ENCODE assay signal across 8 cellular contexts in the genomic region with DNA sequence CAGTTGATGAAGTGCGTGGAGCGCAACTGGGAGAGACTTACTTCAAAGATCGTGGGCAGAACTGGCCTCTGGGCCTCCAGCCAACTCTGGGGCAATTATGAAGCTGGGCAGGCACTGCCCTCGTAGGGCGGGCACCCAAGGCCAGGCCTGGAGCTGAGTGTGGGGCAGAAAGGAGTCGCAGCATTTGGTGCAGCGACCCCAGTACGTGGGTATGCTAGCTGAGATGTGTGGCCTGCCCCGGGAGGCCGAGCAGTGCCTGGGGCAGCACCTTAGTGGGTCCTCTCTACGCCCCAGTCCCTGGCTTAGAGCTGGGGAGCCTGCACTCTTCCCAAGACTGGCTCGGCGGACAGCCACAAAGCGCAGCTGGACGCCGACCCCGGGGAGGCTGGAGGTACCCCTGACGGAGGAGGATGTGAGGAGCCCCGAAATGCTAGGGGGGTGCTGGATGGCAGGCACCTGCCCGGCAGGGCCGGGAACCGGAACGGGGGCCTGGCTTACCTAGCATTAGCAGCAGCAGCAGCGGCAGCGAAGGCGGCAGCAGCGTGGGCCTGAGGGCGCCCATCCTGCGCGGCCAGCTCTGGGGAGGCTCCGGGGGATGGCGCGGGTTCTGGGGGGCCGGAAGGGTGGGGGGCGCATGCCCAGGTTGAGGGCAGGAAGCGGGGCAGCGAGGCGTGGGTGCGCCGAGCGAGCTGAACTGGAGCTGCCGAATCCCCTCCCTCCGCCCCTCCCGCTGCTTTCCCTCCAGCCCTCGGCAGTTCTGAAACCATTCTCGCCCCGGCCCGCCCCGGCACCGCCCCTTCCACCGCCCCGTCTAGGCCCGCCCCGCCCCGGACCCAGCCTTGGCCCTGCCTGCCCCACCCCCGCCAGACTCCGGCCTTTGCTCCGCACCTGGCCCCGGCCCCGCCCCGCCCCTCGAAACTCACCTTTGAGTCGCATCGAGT. TPM values are rescaled to one million over a fixed set of nuclear protein-coding genes. Genes with fewer than 3 reads are reported as not detected.
A peak's percentile ranks its signal among the peaks of the same experiment; 100 is the strongest.
DNase-seq lines count a peak whose midpoint lies in the region; ATAC-seq and TF ChIP-seq lines count a peak whose summit lies in the region.

A gene with protein sequence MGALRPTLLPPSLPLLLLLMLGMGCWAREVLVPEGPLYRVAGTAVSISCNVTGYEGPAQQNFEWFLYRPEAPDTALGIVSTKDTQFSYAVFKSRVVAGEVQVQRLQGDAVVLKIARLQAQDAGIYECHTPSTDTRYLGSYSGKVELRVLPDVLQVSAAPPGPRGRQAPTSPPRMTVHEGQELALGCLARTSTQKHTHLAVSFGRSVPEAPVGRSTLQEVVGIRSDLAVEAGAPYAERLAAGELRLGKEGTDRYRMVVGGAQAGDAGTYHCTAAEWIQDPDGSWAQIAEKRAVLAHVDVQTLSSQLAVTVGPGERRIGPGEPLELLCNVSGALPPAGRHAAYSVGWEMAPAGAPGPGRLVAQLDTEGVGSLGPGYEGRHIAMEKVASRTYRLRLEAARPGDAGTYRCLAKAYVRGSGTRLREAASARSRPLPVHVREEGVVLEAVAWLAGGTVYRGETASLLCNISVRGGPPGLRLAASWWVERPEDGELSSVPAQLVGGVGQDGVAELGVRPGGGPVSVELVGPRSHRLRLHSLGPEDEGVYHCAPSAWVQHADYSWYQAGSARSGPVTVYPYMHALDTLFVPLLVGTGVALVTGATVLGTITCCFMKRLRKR (minus strand): TSS at position 709 of the 941 bp plus-strand sequence. CDS start 147 bp downstream, at position 562.

- peaks cover 7 to 10% of the 10 kb centered on the region in 2 donors for H3K4me1 ChIP-seq in uterus

- H3K27me3 ChIP-seq in uterus = no peaks in the 10 kb centered on the region

- no peaks in the 10 kb centered on the region for H3K36me3 ChIP-seq in uterus

- TF ChIP-seq CTCF in uterus (IDR thresholded peaks at IDR 0.05) = no peak

- H3K4me3 ChIP-seq in uterus = peak within 1 kb of the TSS; percentile 90 to 99

- H3K27ac ChIP-seq in adipose tissue (ENCODE audit: low read depth, low read length) = peak within 1 kb of the TSS; percentile 7
- H3K27ac ChIP-seq in uterus = peak within 1 kb of the TSS; percentile 85 to 91

- 2 to 4% (median 3%) methylated on average over 45 to 64 of the region's 64 CpGs for WGBS in adipose tissue, 3 donors

- intact Hi-C loops in T-helper 1 cell treated with Interleukin-12 subunit alpha and Interleukin-12 subunit beta and Interleukin-4 antibody, amounts not matched to agents 30 ng/mL and 1 ng/mL, for 36 hours (cut with micrococcal nuclease) = loop anchor here (1.0 to 5.0 kb wide), 12 partner anchors 13 to 1293 kb away; partner anchors contain the start of genes AIM2, CD48, COPA and DUSP23
- intact Hi-C loops in left cardiac atrium (cut with DNase I) = loop anchor here (5.0 to 10.0 kb wide), 2 partner anchors 157 to 244 kb away; partner anchors contain the start of genes COPA (in 1 of the 2) and NCSTN (in 1 of the 2)
- intact Hi-C loops in uterus (cut with DNase I; ENCODE audit: low total_unique reads) = loop anchor here (10.0 kb wide), 1 partner anchor 97 kb away; the partner anchor contains the start of gene CASQ1

- no peaks in the 10 kb centered on the region for H3K9me3 ChIP-seq in uterus

- DNase-seq in EL = peak; percentile 80
- peak; percentile 55 for DNase-seq in HCEC 1CT
- DNase-seq in NCI-H1092 (lab: John Stamatoyannopoulos, UW) = peak; percentile 65
- peak; percentile 92 for DNase-seq in left cardiac atrium
- peak; percentile 19 for DNase-seq in pulmonary artery endothelial cell (ENCODE audit: low read depth, low spot score)
- peak; percentile 90 to 92 for DNase-seq in uterus

- peak; percentile 76 to 83 for ATAC-seq in left cardiac atrium

- TF ChIP-seq POLR2A in uterus (IDR thresholded peaks at IDR 0.05) = peak; percentile 20 to 56

RNA-seq across cellular contexts. Expression of the gene that starts here (rescaled TPM):
- 27.8 and 28.7 TPM in 2 replicates for total RNA-seq in T-helper 1 cell treated with Interleukin-12 subunit alpha and Interleukin-12 subunit beta and Interleukin-4 antibody, amounts not matched to agents 30 ng/mL and 1 ng/mL, for 36 hours
- 10 to 100 TPM; 13.8 to 24.8 (median 23.9) TPM for polyA plus RNA-seq in adipose tissue
- total RNA-seq in left cardiac atrium (10 to 100 TPM; 18.8 to 22.1 TPM), pulmonary artery endothelial cell (9.6 and 13.4 TPM in 2 replicates), uterus (10 to 100 TPM in 3 of 4 donors, 1 to 10 TPM in 1; 5.4 to 41.4 (median 26.9) TPM)

Comparison
In these comparisons a context has a peak if more than half of its experiments do, and no peak if none do; other contexts are left out.
1. Peak in every context shown above with its lines: DNase-seq, ATAC-seq, H3K4me3 ChIP-seq and H3K27ac ChIP-seq.
2. DNase-seq: peak in every context shown above with its lines; median percentile 92 in left cardiac atrium; 91 in uterus; 80 in EL; 65 in NCI-H1092; 55 in HCEC 1CT; 19 in pulmonary artery endothelial cell.